Comparison of ENCODE assay signal across 1 cellular context in genomic region chr7:2096692-2097380, GRCh38.
TF ChIP-seq lines count a peak whose summit lies in the region.

No MANE protein-coding gene starts in this region.

TF ChIP-seq in HepG2, 621 proteins besides CTCF, POLR2A, EP300 and RAD21 (continued from another document):
- no peak for TF ChIP-seq ZBED4 (CRISPR knock-in tag; IDR thresholded peaks at IDR 0.05; ENCODE audit: borderline replicate concordance)
- TF ChIP-seq FOXK1 (CRISPR knock-in tag; IDR thresholded peaks at IDR 0.05; ENCODE audit: borderline replicate concordance, low read depth): no peak
- no peak for TF ChIP-seq JUNB (CRISPR knock-in tag; IDR thresholded peaks at IDR 0.05; ENCODE audit: borderline replicate concordance)
- TF ChIP-seq ZNF549 (CRISPR knock-in tag; IDR thresholded peaks at IDR 0.05): no peak
- TF ChIP-seq HDAC1 (CRISPR knock-in tag; IDR thresholded peaks at IDR 0.05): no peak
- no peak for TF ChIP-seq GFI1 (CRISPR knock-in tag; IDR thresholded peaks at IDR 0.05; ENCODE audit: borderline replicate concordance)
- no peak for TF ChIP-seq RBFOX2 (IDR thresholded peaks at IDR 0.05; ENCODE audit: low read depth, low read length)
- no peak for TF ChIP-seq FOXA1 (IDR thresholded peaks at IDR 0.05)
- no peak for TF ChIP-seq FOXA1 (CRISPR knock-in tag; IDR thresholded peaks at IDR 0.05)
- TF ChIP-seq ZSCAN22 (CRISPR knock-in tag; IDR thresholded peaks at IDR 0.05): no peak
- TF ChIP-seq THAP11 (CRISPR knock-in tag; IDR thresholded peaks at IDR 0.05): no peak
- no peak for TF ChIP-seq ZNF24 (IDR thresholded peaks at IDR 0.05)
TF ChIP-seq in HepG2: peak in this region for 0.
